ENCODE assay signal across 1 cellular context in the genomic region with DNA sequence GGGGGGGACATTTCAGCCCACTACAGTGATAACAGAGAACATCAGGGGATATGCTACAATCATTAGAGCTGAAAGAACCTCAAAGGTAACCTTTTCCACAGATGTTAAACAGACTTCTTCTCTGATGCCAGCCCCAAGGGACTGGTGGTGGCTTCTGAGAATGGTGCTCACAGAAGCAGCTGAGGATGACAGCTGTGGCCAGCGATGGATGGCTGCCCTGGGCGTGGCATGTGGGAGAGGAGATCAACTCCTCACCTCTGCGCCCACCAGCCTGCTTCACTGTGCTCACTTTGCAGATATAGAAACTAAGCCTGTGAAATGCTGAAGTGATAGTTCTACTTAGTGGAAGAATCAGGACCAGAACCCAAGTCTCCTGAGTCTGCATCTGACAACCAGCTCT.
TF ChIP-seq lines count a peak whose summit lies in the region.

No MANE protein-coding gene starts in this region.

TF ChIP-seq in GM12878, 131 proteins besides CTCF, POLR2A, EP300 and RAD21 (continued from another document and continues in another):
- TF ChIP-seq, protein P1, sequence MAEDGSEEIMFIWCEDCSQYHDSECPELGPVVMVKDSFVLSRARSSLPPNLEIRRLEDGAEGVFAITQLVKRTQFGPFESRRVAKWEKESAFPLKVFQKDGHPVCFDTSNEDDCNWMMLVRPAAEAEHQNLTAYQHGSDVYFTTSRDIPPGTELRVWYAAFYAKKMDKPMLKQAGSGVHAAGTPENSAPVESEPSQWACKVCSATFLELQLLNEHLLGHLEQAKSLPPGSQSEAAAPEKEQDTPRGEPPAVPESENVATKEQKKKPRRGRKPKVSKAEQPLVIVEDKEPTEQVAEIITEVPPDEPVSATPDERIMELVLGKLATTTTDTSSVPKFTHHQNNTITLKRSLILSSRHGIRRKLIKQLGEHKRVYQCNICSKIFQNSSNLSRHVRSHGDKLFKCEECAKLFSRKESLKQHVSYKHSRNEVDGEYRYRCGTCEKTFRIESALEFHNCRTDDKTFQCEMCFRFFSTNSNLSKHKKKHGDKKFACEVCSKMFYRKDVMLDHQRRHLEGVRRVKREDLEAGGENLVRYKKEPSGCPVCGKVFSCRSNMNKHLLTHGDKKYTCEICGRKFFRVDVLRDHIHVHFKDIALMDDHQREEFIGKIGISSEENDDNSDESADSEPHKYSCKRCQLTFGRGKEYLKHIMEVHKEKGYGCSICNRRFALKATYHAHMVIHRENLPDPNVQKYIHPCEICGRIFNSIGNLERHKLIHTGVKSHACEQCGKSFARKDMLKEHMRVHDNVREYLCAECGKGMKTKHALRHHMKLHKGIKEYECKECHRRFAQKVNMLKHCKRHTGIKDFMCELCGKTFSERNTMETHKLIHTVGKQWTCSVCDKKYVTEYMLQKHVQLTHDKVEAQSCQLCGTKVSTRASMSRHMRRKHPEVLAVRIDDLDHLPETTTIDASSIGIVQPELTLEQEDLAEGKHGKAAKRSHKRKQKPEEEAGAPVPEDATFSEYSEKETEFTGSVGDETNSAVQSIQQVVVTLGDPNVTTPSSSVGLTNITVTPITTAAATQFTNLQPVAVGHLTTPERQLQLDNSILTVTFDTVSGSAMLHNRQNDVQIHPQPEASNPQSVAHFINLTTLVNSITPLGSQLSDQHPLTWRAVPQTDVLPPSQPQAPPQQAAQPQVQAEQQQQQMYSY (CRISPR knock-in tag; IDR thresholded peaks at IDR 0.05): no peak
- TF ChIP-seq, protein P2, sequence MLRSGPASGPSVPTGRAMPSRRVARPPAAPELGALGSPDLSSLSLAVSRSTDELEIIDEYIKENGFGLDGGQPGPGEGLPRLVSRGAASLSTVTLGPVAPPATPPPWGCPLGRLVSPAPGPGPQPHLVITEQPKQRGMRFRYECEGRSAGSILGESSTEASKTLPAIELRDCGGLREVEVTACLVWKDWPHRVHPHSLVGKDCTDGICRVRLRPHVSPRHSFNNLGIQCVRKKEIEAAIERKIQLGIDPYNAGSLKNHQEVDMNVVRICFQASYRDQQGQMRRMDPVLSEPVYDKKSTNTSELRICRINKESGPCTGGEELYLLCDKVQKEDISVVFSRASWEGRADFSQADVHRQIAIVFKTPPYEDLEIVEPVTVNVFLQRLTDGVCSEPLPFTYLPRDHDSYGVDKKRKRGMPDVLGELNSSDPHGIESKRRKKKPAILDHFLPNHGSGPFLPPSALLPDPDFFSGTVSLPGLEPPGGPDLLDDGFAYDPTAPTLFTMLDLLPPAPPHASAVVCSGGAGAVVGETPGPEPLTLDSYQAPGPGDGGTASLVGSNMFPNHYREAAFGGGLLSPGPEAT (IDR thresholded peaks at IDR 0.05; ENCODE audit: low read depth): no peak
- no peak for TF ChIP-seq ZNF24 (IDR thresholded peaks at IDR 0.05)
- TF ChIP-seq WRNIP1 (IDR thresholded peaks at IDR 0.05; ENCODE audit: borderline replicate concordance, low read depth, low read length): no peak
- no peak for TF ChIP-seq KLF5 (IDR thresholded peaks at IDR 0.05; ENCODE audit: partially characterized antibody)
- no peak for TF ChIP-seq NBN (IDR thresholded peaks at IDR 0.05)
- TF ChIP-seq, protein P3, sequence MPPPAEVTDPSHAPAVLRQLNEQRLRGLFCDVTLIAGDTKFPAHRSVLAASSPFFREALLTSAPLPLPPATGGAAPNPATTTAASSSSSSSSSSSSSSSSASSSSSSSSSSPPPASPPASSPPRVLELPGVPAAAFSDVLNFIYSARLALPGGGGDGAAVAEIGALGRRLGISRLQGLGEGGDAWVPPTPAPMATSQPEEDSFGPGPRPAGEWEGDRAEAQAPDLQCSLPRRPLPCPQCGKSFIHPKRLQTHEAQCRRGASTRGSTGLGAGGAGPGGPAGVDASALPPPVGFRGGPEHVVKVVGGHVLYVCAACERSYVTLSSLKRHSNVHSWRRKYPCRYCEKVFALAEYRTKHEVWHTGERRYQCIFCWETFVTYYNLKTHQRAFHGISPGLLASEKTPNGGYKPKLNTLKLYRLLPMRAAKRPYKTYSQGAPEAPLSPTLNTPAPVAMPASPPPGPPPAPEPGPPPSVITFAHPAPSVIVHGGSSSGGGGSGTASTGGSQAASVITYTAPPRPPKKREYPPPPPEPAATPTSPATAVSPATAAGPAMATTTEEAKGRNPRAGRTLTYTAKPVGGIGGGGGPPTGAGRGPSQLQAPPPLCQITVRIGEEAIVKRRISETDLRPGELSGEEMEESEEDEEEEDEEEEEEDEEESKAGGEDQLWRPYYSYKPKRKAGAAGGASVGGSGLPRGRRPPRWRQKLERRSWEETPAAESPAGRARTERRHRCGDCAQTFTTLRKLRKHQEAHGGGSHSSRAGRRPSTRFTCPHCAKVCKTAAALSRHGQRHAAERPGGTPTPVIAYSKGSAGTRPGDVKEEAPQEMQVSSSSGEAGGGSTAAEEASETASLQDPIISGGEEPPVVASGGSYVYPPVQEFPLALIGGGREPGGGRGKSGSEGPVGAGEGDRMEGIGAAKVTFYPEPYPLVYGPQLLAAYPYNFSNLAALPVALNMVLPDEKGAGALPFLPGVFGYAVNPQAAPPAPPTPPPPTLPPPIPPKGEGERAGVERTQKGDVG (CRISPR knock-in tag; IDR thresholded peaks at IDR 0.05): no peak
- peak; percentile 81 for TF ChIP-seq EED (IDR thresholded peaks at IDR 0.05; ENCODE audit: low read depth)
- no peak for TF ChIP-seq GABPA (IDR thresholded peaks at IDR 0.05; ENCODE audit: low read depth)
- peak; percentile 43 to 68; a peak in 1 of 4 replicates for TF ChIP-seq BHLHE40 (IDR thresholded peaks at IDR 0.05; ENCODE audit: borderline replicate concordance in 1 of 2, low read depth in 2 of 2, low read length in 1 of 2)
- no peak for TF ChIP-seq MYB (IDR thresholded peaks at IDR 0.05; ENCODE audit: borderline replicate concordance, low read depth, low read length)
- TF ChIP-seq SMC3 (IDR thresholded peaks at IDR 0.05; ENCODE audit: borderline replicate concordance, low read length): 0 out of 2 replicates have a peak, but pooled peaks have one; percentile 1
- no peak for TF ChIP-seq KDM1A (IDR thresholded peaks at IDR 0.05; ENCODE audit: borderline replicate concordance)
- TF ChIP-seq, protein P4, sequence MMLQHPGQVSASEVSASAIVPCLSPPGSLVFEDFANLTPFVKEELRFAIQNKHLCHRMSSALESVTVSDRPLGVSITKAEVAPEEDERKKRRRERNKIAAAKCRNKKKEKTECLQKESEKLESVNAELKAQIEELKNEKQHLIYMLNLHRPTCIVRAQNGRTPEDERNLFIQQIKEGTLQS (IDR thresholded peaks at IDR 0.05; ENCODE audit: borderline replicate concordance, extremely low read depth, low read depth, low read length): no peak
- no peak for TF ChIP-seq MTA3 (IDR thresholded peaks at IDR 0.05; ENCODE audit: borderline replicate concordance, low read length)
- TF ChIP-seq SMAD5 (IDR thresholded peaks at IDR 0.05; ENCODE audit: low read depth): no peak
- TF ChIP-seq STAT1 (conservative IDR thresholded peaks at IDR 0.05): 0 out of 2 replicates have a peak, but pooled peaks have one; percentile 7
- TF ChIP-seq, protein P5, sequence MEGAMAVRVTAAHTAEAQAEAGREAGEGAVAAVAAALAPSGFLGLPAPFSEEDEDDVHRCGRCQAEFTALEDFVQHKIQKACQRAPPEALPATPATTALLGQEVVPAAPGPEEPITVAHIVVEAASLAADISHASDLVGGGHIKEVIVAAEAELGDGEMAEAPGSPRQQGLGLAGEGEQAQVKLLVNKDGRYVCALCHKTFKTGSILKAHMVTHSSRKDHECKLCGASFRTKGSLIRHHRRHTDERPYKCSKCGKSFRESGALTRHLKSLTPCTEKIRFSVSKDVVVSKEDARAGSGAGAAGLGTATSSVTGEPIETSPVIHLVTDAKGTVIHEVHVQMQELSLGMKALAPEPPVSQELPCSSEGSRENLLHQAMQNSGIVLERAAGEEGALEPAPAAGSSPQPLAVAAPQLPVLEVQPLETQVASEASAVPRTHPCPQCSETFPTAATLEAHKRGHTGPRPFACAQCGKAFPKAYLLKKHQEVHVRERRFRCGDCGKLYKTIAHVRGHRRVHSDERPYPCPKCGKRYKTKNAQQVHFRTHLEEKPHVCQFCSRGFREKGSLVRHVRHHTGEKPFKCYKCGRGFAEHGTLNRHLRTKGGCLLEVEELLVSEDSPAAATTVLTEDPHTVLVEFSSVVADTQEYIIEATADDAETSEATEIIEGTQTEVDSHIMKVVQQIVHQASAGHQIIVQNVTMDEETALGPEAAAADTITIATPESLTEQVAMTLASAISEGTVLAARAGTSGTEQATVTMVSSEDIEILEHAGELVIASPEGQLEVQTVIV (IDR thresholded peaks at IDR 0.05; ENCODE audit: borderline replicate concordance, partially characterized antibody): no peak
- TF ChIP-seq, protein P6, sequence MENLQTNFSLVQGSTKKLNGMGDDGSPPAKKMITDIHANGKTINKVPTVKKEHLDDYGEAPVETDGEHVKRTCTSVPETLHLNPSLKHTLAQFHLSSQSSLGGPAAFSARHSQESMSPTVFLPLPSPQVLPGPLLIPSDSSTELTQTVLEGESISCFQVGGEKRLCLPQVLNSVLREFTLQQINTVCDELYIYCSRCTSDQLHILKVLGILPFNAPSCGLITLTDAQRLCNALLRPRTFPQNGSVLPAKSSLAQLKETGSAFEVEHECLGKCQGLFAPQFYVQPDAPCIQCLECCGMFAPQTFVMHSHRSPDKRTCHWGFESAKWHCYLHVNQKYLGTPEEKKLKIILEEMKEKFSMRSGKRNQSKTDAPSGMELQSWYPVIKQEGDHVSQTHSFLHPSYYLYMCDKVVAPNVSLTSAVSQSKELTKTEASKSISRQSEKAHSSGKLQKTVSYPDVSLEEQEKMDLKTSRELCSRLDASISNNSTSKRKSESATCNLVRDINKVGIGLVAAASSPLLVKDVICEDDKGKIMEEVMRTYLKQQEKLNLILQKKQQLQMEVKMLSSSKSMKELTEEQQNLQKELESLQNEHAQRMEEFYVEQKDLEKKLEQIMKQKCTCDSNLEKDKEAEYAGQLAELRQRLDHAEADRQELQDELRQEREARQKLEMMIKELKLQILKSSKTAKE (IDR thresholded peaks at IDR 0.05; ENCODE audit: low read depth, poor library complexity, severe bottlenecking): peak; percentile 16
- TF ChIP-seq RELA (IDR thresholded peaks at IDR 0.05; ENCODE audit: borderline replicate concordance, partially characterized antibody): no peak
- TF ChIP-seq ZBED1 (IDR thresholded peaks at IDR 0.05; ENCODE audit: borderline replicate concordance): peak; percentile 42; the same call in 1 of the 2 replicates
- TF ChIP-seq, protein P7, sequence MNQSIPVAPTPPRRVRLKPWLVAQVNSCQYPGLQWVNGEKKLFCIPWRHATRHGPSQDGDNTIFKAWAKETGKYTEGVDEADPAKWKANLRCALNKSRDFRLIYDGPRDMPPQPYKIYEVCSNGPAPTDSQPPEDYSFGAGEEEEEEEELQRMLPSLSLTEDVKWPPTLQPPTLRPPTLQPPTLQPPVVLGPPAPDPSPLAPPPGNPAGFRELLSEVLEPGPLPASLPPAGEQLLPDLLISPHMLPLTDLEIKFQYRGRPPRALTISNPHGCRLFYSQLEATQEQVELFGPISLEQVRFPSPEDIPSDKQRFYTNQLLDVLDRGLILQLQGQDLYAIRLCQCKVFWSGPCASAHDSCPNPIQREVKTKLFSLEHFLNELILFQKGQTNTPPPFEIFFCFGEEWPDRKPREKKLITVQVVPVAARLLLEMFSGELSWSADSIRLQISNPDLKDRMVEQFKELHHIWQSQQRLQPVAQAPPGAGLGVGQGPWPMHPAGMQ (IDR thresholded peaks at IDR 0.05; ENCODE audit: borderline replicate concordance): no peak
- no peak for TF ChIP-seq ZZZ3 (IDR thresholded peaks at IDR 0.05; ENCODE audit: control insufficient read depth, insufficient read length, low read depth)
- TF ChIP-seq, protein P8, sequence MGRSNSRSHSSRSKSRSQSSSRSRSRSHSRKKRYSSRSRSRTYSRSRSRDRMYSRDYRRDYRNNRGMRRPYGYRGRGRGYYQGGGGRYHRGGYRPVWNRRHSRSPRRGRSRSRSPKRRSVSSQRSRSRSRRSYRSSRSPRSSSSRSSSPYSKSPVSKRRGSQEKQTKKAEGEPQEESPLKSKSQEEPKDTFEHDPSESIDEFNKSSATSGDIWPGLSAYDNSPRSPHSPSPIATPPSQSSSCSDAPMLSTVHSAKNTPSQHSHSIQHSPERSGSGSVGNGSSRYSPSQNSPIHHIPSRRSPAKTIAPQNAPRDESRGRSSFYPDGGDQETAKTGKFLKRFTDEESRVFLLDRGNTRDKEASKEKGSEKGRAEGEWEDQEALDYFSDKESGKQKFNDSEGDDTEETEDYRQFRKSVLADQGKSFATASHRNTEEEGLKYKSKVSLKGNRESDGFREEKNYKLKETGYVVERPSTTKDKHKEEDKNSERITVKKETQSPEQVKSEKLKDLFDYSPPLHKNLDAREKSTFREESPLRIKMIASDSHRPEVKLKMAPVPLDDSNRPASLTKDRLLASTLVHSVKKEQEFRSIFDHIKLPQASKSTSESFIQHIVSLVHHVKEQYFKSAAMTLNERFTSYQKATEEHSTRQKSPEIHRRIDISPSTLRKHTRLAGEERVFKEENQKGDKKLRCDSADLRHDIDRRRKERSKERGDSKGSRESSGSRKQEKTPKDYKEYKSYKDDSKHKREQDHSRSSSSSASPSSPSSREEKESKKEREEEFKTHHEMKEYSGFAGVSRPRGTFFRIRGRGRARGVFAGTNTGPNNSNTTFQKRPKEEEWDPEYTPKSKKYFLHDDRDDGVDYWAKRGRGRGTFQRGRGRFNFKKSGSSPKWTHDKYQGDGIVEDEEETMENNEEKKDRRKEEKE (IDR thresholded peaks at IDR 0.05): no peak
- TF ChIP-seq RB1 (IDR thresholded peaks at IDR 0.05; ENCODE audit: borderline replicate concordance): no peak
- peak; percentile 52; the same call in 1 of the 2 replicates for TF ChIP-seq CBFB (IDR thresholded peaks at IDR 0.05; ENCODE audit: low read depth)
- no peak for TF ChIP-seq SPI1 (IDR thresholded peaks at IDR 0.05; ENCODE audit: borderline replicate concordance, insufficient read depth, low read depth, low read length)
- TF ChIP-seq YY1 (IDR thresholded peaks at IDR 0.05; ENCODE audit: low read depth, low read length): peak; percentile 53
- TF ChIP-seq PAX5 (IDR thresholded peaks at IDR 0.05; ENCODE audit: borderline replicate concordance, low read depth, low read length): peak; percentile 95
- TF ChIP-seq ZNF274 (IDR thresholded peaks at IDR 0.05; ENCODE audit: insufficient read depth, insufficient read length): no peak
- TF ChIP-seq IKZF1 (conservative IDR thresholded peaks at IDR 0.05): peak; percentile 85
- no peak for TF ChIP-seq CEBPB (IDR thresholded peaks at IDR 0.05; ENCODE audit: borderline replicate concordance in 1 of 2, low read depth in 2 of 2, low read length in 2 of 2)
- TF ChIP-seq, protein P9, sequence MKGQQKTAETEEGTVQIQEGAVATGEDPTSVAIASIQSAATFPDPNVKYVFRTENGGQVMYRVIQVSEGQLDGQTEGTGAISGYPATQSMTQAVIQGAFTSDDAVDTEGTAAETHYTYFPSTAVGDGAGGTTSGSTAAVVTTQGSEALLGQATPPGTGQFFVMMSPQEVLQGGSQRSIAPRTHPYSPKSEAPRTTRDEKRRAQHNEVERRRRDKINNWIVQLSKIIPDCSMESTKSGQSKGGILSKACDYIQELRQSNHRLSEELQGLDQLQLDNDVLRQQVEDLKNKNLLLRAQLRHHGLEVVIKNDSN (IDR thresholded peaks at IDR 0.05; ENCODE audit: borderline replicate concordance, extremely low read length, insufficient read depth, low read depth, low read length): no peak
- TF ChIP-seq TCF3 (IDR thresholded peaks at IDR 0.05; ENCODE audit: borderline replicate concordance, insufficient read depth, low read depth, low read length): peak; percentile 88
- TF ChIP-seq SIX5 (IDR thresholded peaks at IDR 0.05; ENCODE audit: low read depth, low read length, severe bottlenecking): no peak
- no peak for TF ChIP-seq BRCA1 (IDR thresholded peaks at IDR 0.05; ENCODE audit: low read depth, low read length)
- TF ChIP-seq FOS (IDR thresholded peaks at IDR 0.05; ENCODE audit: borderline replicate concordance, extremely low read depth, insufficient read length): no peak
- TF ChIP-seq ATF7 (IDR thresholded peaks at IDR 0.05; ENCODE audit: low read depth): no peak; the same call in 1 of the 2 replicates
- no peak for TF ChIP-seq ZNF622 (IDR thresholded peaks at IDR 0.05)
- TF ChIP-seq SREBF1 (IDR thresholded peaks at IDR 0.05; ENCODE audit: low read length): no peak
